ENCODE assay signal across 1 cellular context in the genomic region with DNA sequence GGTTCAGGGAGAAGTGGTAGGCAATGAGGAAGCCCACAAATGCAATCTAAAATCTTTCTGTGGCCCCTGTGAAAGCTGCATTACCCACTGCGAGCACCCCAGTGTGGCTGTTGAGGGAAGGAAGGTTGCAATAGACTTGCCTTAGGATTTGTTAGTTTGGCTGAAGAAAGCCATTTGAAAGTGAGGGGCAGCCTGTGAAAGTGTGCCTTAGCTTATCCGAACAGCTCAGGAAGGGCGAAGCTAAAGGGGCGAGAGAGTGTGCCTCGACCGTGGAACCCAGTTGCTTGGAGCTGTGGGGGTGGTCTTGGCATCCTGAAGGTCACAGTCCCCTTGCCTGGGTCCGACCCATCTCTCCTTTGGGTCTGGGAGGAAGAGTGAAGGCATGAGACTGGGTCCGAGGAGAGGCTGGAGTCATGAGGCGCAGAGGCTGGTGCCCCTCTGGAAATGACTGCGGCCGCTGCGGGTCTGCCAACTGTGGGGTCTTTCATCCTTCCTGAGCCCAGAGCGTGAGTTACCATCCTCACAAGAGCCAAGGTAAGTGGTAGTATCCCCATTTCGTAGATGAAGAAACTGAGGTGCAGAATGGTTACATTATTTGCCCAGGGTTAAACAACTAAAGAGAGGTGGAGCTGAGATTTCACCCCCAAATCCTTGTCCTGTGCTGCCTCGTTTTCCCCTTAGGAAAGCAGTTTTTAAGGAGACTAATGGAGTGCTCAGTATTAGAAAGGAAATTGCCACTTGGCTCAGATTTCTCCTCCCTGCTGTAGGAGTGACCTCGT.
TF ChIP-seq lines count a peak whose summit lies in the region.

No MANE protein-coding gene starts in this region.

TF ChIP-seq in endothelial cell of umbilical vein, 7 proteins besides CTCF, POLR2A, EP300 and RAD21 (continued from another document):
- TF ChIP-seq EZH2 (IDR thresholded peaks at IDR 0.05; ENCODE audit: borderline replicate concordance, low read depth, low read length, severe bottlenecking), result no peak
TF ChIP-seq in endothelial cell of umbilical vein: peak in this region for 0.
